8 cellular contexts compared by ENCODE assay signal in genomic region chr19:16659464-16659831, GRCh38. TPM values are rescaled to one million over a fixed set of nuclear protein-coding genes. Genes with fewer than 3 reads are reported as not detected.
A peak's percentile ranks its signal among the peaks of the same experiment; 100 is the strongest.
DNase-seq lines count a peak whose midpoint lies in the region; ATAC-seq, FAIRE-seq and TF ChIP-seq lines count a peak whose summit lies in the region.

No MANE protein-coding gene starts in this region.

- H3K4me2 ChIP-seq in K562 (ENCODE audit: insufficient read depth, low read length): peak overlapping the region; percentile 96

- POLR2A ChIA-PET in K562 (lab: Yijun Ruan, JAX): interaction anchor here (1.3 kb wide), 1 partner anchor 10 kb away, joined by 3 read pairs; no protein-coding TSS in a partner anchor

- H3K9me3 Mint-ChIP-seq in activated naive CD4-positive, alpha-beta T cell treated with anti-CD3 and anti-CD28 coated beads for 36 hours: no peaks in the 10 kb centered on the region

- TF ChIP-seq RAD21 in K562 (CRISPR knock-in tag; conservative IDR thresholded peaks at IDR 0.05 in 1 of 2, IDR thresholded peaks at IDR 0.05 in 1 of 2): no peak

- in situ Hi-C loops in K562 (cut with MboI) (no loop called here), transverse colon (cut with MboI; ENCODE audit: low pct_ligation_motif_present in 1 of 4, low pct_unique_long_range_greater_than_20kb in 1 of 4, low sequenced_read_pairs in 3 of 4) (no loop called here)

- H2AFZ ChIP-seq in K562 (ENCODE audit: low read depth, low read length): no peak overlapping the region

- no peaks in the 10 kb centered on the region for H3K9me3 ChIP-seq in K562 (replicated peaks; ENCODE audit: control insufficient read depth, insufficient read depth, low read depth, low read length)
- H3K9me3 ChIP-seq in lower lobe of right lung: no peaks in the 10 kb centered on the region
- H3K9me3 ChIP-seq in transverse colon: no peaks in the 10 kb centered on the region

- H3K4me3 Mint-ChIP-seq in activated naive CD4-positive, alpha-beta T cell treated with anti-CD3 and anti-CD28 coated beads for 36 hours: peak overlapping the region; percentile 92

- BruUV-seq in K562 (replicated peaks; lab: Mats Ljungman, UMichigan): no TSS peak

- intact Hi-C loops in activated naive CD4-positive, alpha-beta T cell treated with anti-CD3 and anti-CD28 coated beads for 36 hours (cut with micrococcal nuclease): loop anchor here (1.0 kb wide), 1 partner anchor 163 kb away; the partner anchor contains the start of genes C19orf44 and CALR3
- intact Hi-C loops in K562 (cut with micrococcal nuclease): no loop called here
- intact Hi-C loops in lower lobe of right lung (cut with DNase I): no loop called here
- intact Hi-C loops in transverse colon (cut with DNase I; ENCODE audit: low total_unique reads): no loop called here

- H3K36me3 ChIP-seq in K562 (ENCODE audit: control insufficient read depth, insufficient read depth, low read length) (peaks cover 48% of the 10 kb centered on the region), lower lobe of right lung (peaks cover 45% of the 10 kb centered on the region), transverse colon (peaks cover 0 to 12% (median 2%) of the 10 kb centered on the region in 4 donors)

- TF ChIP-seq POLR2A in K562 (conservative IDR thresholded peaks at IDR 0.05): no peak
- no peak for TF ChIP-seq POLR2A in transverse colon (IDR thresholded peaks at IDR 0.05)

- peak overlapping the region; percentile 89 to 94 for H3K9ac ChIP-seq in K562 (ENCODE audit: insufficient read depth in 1 of 2, low read depth in 2 of 2, low read length in 2 of 2)

- H4K20me1 ChIP-seq in K562 (replicated peaks; ENCODE audit: control insufficient read depth, insufficient read depth, low read length): peaks cover 10% of the 10 kb centered on the region

- peak overlapping the region; percentile 92 for H3K27ac Mint-ChIP-seq in activated naive CD4-positive, alpha-beta T cell treated with anti-CD3 and anti-CD28 coated beads for 36 hours

- H3K4me1 ChIP-seq in K562 (replicated peaks in 1 of 2; ENCODE audit: control insufficient read depth in 2 of 2, insufficient read depth in 2 of 2, low read length in 2 of 2): peaks cover 19 to 41% of the 10 kb centered on the region in 2 experiments
- peaks cover 30% of the 10 kb centered on the region for H3K4me1 ChIP-seq in lower lobe of right lung
- H3K4me1 ChIP-seq in transverse colon: peaks cover 12 to 36% (median 25%) of the 10 kb centered on the region in 4 donors

- no peaks in the 10 kb centered on the region for H3K27me3 ChIP-seq in K562 (ENCODE audit: control insufficient read depth in 2 of 2, insufficient read depth in 2 of 2, low read length in 2 of 2)
- no peaks in the 10 kb centered on the region for H3K27me3 ChIP-seq in lower lobe of right lung (ENCODE audit: low read depth)
- no peaks in the 10 kb centered on the region for H3K27me3 ChIP-seq in transverse colon

- H3K79me2 ChIP-seq in K562 (ENCODE audit: control insufficient read depth, insufficient read depth, low read length): peaks cover 38% of the 10 kb centered on the region

- FAIRE-seq in K562 (lab: Jason Lieb, UNC): no peak

- no peak for TF ChIP-seq EP300 in K562 (IDR thresholded peaks at IDR 0.05; ENCODE audit: low read length)
- no peak for TF ChIP-seq EP300 in transverse colon (IDR thresholded peaks at IDR 0.05; ENCODE audit: low read depth)

- H3K36me3 Mint-ChIP-seq in activated naive CD4-positive, alpha-beta T cell treated with anti-CD3 and anti-CD28 coated beads for 36 hours (ENCODE audit: low read depth): peaks cover 20% of the 10 kb centered on the region

- H3K27me3 Mint-ChIP-seq in activated naive CD4-positive, alpha-beta T cell treated with anti-CD3 and anti-CD28 coated beads for 36 hours (ENCODE audit: low read depth): peaks cover 6% of the 10 kb centered on the region

- TF ChIP-seq CTCF in K562 (IDR thresholded peaks at IDR 0.05 in 2 of 3, conservative IDR thresholded peaks at IDR 0.05 in 1 of 3; ENCODE audit: insufficient read depth in 2 of 3, low read depth in 1 of 3, low read length in 3 of 3) (no peak), lower lobe of right lung (IDR thresholded peaks at IDR 0.05) (no peak), transverse colon (IDR thresholded peaks at IDR 0.05) (no peak)

- H3K27ac ChIP-seq in K562 (ENCODE audit: extremely low read depth, low read depth, low read length): peak overlapping the region; percentile 94; the same call in 2 of the 3 replicates
- H3K27ac ChIP-seq in lower lobe of right lung: peak overlapping the region; percentile 91
- peak overlapping the region; percentile 89 to 95 (median 92) for H3K27ac ChIP-seq in transverse colon

- CTCF ChIA-PET in activated naive CD4-positive, alpha-beta T cell treated with anti-CD3 and anti-CD28 coated beads for 36 hours (lab: Charles Lee): no interaction called here
- CTCF ChIA-PET in K562 (lab: Yijun Ruan, JAX; ENCODE audit: low intra/inter-chr PET ratio): no interaction called here

- H3K4me1 Mint-ChIP-seq in activated naive CD4-positive, alpha-beta T cell treated with anti-CD3 and anti-CD28 coated beads for 36 hours (ENCODE audit: low read depth): peaks cover 39% of the 10 kb centered on the region

- H3K4me3 ChIP-seq in K562 (peak overlapping the region; percentile 87), lower lobe of right lung (peak overlapping the region; percentile 86), transverse colon (peak overlapping the region; percentile 65 to 87 (median 69))

- ATAC-seq in K562 (peak; percentile 3), lower lobe of right lung (no peak)

- WGBS in K562 (ENCODE audit: insufficient coverage, low coverage, missing lambda C conversion rate): under 1% methylated on average over 14 of the region's 14 CpGs
- WGBS in transverse colon (ENCODE audit: low coverage in 1 of 2), 2 donors: 2% methylated on average over 13 of the region's 14 CpGs; no CpG with 5 or more reads in 1 of the 2 donors

- H3K9me1 ChIP-seq in K562 (ENCODE audit: control insufficient read depth, insufficient read depth, low read length): peaks cover 6% of the 10 kb centered on the region

- DNase-seq in activated naive CD4-positive, alpha-beta T cell treated with anti-CD3 and anti-CD28 coated beads for 36 hours: no peak
- no peak for DNase-seq in activated naive CD4-positive, alpha-beta T cell treated with Interleukin-2 at 50 U/mL for 16 hours
- DNase-seq in K562 (ENCODE audit: extremely low read depth in 1 of 4, low spot score in 3 of 4) (no peak), lower lobe of right lung (no peak), transverse colon (no peak), NCI-H69 (lab: John Stamatoyannopoulos, UW) (no peak), UCSD-AML1 (lab: John Stamatoyannopoulos, UW; ENCODE audit: unreplicated experiment) (no peak), NCI-H2029 (lab: John Stamatoyannopoulos, UW) (no peak)

RNA-seq across cellular contexts. Expression of gene SMIM7, which starts 0.5 kb away (rescaled TPM):
- 10 to 100 TPM; 51.0 to 59.2 TPM for total RNA-seq in activated naive CD4-positive, alpha-beta T cell treated with anti-CD3 and anti-CD28 coated beads for 36 hours
- 167 and 203 TPM in 2 replicates for total RNA-seq in K562 (2011; cell fraction: chromatin; rRNA removed; ENCODE audit: low replicate concordance)
- 137 and 142 TPM in 2 replicates for total RNA-seq in K562 (2011; cell fraction: nucleolus; rRNA removed)
- 167 and 208 TPM in 2 replicates for total RNA-seq in K562 (2011; cell fraction: nucleoplasm; rRNA removed)
- 55.3 and 63.3 TPM in 2 replicates for total RNA-seq in K562 (2014; rRNA removed)
- 102 and 109 TPM in 2 replicates for total RNA-seq in K562 (2014; rRNA removed; fragmentation: Illumina TruSeq; extraction: Trizol)
- total RNA-seq in K562 (2015; rRNA removed; fragmentation: Illumina TruSeq; extraction: Trizol): 110 and 114 TPM in 2 replicates
- 72.5 and 72.7 TPM in 2 replicates for total RNA-seq in K562 (2021)
- polyA plus RNA-seq in K562 (2011; rRNA removed): 95.0 and 107 TPM in 2 replicates
- polyA plus RNA-seq in K562 (2011; cell fraction: cytosol; rRNA removed): 60.8 and 84.9 TPM in 2 replicates
- polyA plus RNA-seq in K562 (2011; cell fraction: nucleus; rRNA removed): 50.6 and 64.0 TPM in 2 replicates
- polyA plus RNA-seq in K562 (2012): 67.5 and 69.7 TPM in 2 replicates
- 85.6 and 113 TPM in 2 replicates for polyA plus RNA-seq in K562 (2014; fragmentation: Illumina TruSeq; extraction: Trizol)
- polyA plus RNA-seq in K562 (2014; fragmentation: Nextera tagmentation; extraction: Ambion mirVana): 100 to 1,000 TPM; 233 to 265 TPM
- polyA plus RNA-seq in K562 (2014; rRNA removed): 105 and 122 TPM in 2 replicates
- 61.4 and 64.6 TPM in 2 replicates for polyA minus RNA-seq in K562 (2011; rRNA and poly(A)+ RNA removed)
- polyA minus RNA-seq in K562 (2011; cell fraction: cytosol; rRNA and poly(A)+ RNA removed): 24.3 and 33.3 TPM in 2 replicates
- polyA minus RNA-seq in K562 (2011; cell fraction: nucleus; rRNA and poly(A)+ RNA removed): 24.4 and 40.8 TPM in 2 replicates
- 70.5 TPM for total RNA-seq in lower lobe of right lung
- 1,000 to 10,000 TPM in 1 of 4 donors, 100 to 1,000 TPM in 1, 10 to 100 TPM in 2; 28.8 to 1,114 (median 108) TPM for total RNA-seq in transverse colon

RNA-seq across cellular contexts. Expression of gene TMEM38A, which starts 1.5 kb away (rescaled TPM):
- total RNA-seq in activated naive CD4-positive, alpha-beta T cell treated with anti-CD3 and anti-CD28 coated beads for 36 hours: under 1 TPM; 0.49 to 0.83 TPM
- total RNA-seq in K562 (2011; cell fraction: chromatin; rRNA removed; ENCODE audit: low replicate concordance): 5.1 and 6.9 TPM in 2 replicates
- 3.9 and 5.3 TPM in 2 replicates for total RNA-seq in K562 (2011; cell fraction: nucleolus; rRNA removed)
- 4.2 and 4.7 TPM in 2 replicates for total RNA-seq in K562 (2011; cell fraction: nucleoplasm; rRNA removed)
- total RNA-seq in K562 (2014; rRNA removed) (0.77 and 4.3 TPM in 2 replicates), K562 (2014; rRNA removed; fragmentation: Illumina TruSeq; extraction: Trizol) (1.2 and 1.4 TPM in 2 replicates), K562 (2015; rRNA removed; fragmentation: Illumina TruSeq; extraction: Trizol) (0.90 and 1.6 TPM in 2 replicates), K562 (2021) (1.4 and 2.1 TPM in 2 replicates), lower lobe of right lung (7.1 TPM), transverse colon (1 to 10 TPM in 3 of 4 donors, under 1 TPM in 1; 0.40 to 9.7 (median 5.1) TPM)
- polyA plus RNA-seq in K562 (2011; rRNA removed) (1.5 and 1.8 TPM in 2 replicates), K562 (2014; fragmentation: Illumina TruSeq; extraction: Trizol) (0.77 and 2.4 TPM in 2 replicates), K562 (2014; fragmentation: Nextera tagmentation; extraction: Ambion mirVana) (under 1 TPM; 0.35 to 0.44 TPM), K562 (2014; rRNA removed) (1.9 and 3.3 TPM in 2 replicates)
- polyA plus RNA-seq in K562 (2011; cell fraction: cytosol; rRNA removed): 0.72 and 2.6 TPM in 2 replicates
- polyA plus RNA-seq in K562 (2011; cell fraction: nucleus; rRNA removed): 2.2 and 2.6 TPM in 2 replicates
- 1.3 and 1.4 TPM in 2 replicates for polyA plus RNA-seq in K562 (2012)
- 0.78 and 4.0 TPM in 2 replicates for polyA minus RNA-seq in K562 (2011; rRNA and poly(A)+ RNA removed)
- 1.2 and 2.3 TPM in 2 replicates for polyA minus RNA-seq in K562 (2011; cell fraction: cytosol; rRNA and poly(A)+ RNA removed)
- polyA minus RNA-seq in K562 (2011; cell fraction: nucleus; rRNA and poly(A)+ RNA removed): 0.89 and 0.94 TPM in 2 replicates

RNA-seq across cellular contexts. Expression of gene MED26, which starts 31.4 kb away (rescaled TPM):
- total RNA-seq in activated naive CD4-positive, alpha-beta T cell treated with anti-CD3 and anti-CD28 coated beads for 36 hours: 10 to 100 TPM; 11.3 to 11.9 TPM
- 31.4 and 62.0 TPM in 2 replicates for total RNA-seq in K562 (2011; cell fraction: chromatin; rRNA removed; ENCODE audit: low replicate concordance)
- total RNA-seq in K562 (2011; cell fraction: nucleolus; rRNA removed): 34.2 and 40.0 TPM in 2 replicates
- 27.1 and 33.1 TPM in 2 replicates for total RNA-seq in K562 (2011; cell fraction: nucleoplasm; rRNA removed)
- 12.9 and 15.2 TPM in 2 replicates for total RNA-seq in K562 (2014; rRNA removed)
- 3.7 and 4.6 TPM in 2 replicates for total RNA-seq in K562 (2014; rRNA removed; fragmentation: Illumina TruSeq; extraction: Trizol)
- total RNA-seq in K562 (2015; rRNA removed; fragmentation: Illumina TruSeq; extraction: Trizol): 7.1 and 7.5 TPM in 2 replicates
- total RNA-seq in K562 (2021): 15.1 and 16.5 TPM in 2 replicates
- polyA plus RNA-seq in K562 (2011; rRNA removed): 5.6 and 6.1 TPM in 2 replicates
- polyA plus RNA-seq in K562 (2011; cell fraction: cytosol; rRNA removed): 5.8 and 11.0 TPM in 2 replicates
- polyA plus RNA-seq in K562 (2011; cell fraction: nucleus; rRNA removed): 6.6 and 9.2 TPM in 2 replicates
- polyA plus RNA-seq in K562 (2012): 5.5 and 7.2 TPM in 2 replicates
- 6.2 and 8.4 TPM in 2 replicates for polyA plus RNA-seq in K562 (2014; fragmentation: Illumina TruSeq; extraction: Trizol)
- under 1 TPM; 0.71 to 0.86 TPM for polyA plus RNA-seq in K562 (2014; fragmentation: Nextera tagmentation; extraction: Ambion mirVana)
- polyA plus RNA-seq in K562 (2014; rRNA removed): 8.4 and 9.0 TPM in 2 replicates
- 5.4 and 10.0 TPM in 2 replicates for polyA minus RNA-seq in K562 (2011; rRNA and poly(A)+ RNA removed)
- polyA minus RNA-seq in K562 (2011; cell fraction: cytosol; rRNA and poly(A)+ RNA removed): 10.9 and 11.5 TPM in 2 replicates
- 13.2 and 20.2 TPM in 2 replicates for polyA minus RNA-seq in K562 (2011; cell fraction: nucleus; rRNA and poly(A)+ RNA removed)
- total RNA-seq in lower lobe of right lung: 11.1 TPM
- total RNA-seq in transverse colon: 10 to 100 TPM in 2 of 4 donors, 1 to 10 TPM in 2; 7.8 to 15.0 (median 9.5) TPM
